In genomic region chr3:107384907-107385306, GRCh38 we compare ENCODE assay signal across 17 cellular contexts. TPM values are rescaled to one million over a fixed set of nuclear protein-coding genes. Genes with fewer than 3 reads are reported as not detected.
A peak's percentile ranks its signal among the peaks of the same experiment; 100 is the strongest.
DNase-seq lines count a peak whose midpoint lies in the region; ATAC-seq, FAIRE-seq and TF ChIP-seq lines count a peak whose summit lies in the region.
"Had no signal": no experiment of that assay in that cellular context is flagged by ENCODE, and none has a peak within 500 bp of the region (broad histone marks: within the 10 kb centered on the region; RNA-seq: fewer than 3 reads in every experiment).

No MANE protein-coding gene starts in this region.

- DNase-seq in A549 (ENCODE audit: low read depth in 1 of 2, low spot score in 1 of 2) (no peak), dorsolateral prefrontal cortex (no peak), inferior parietal cortex (ENCODE audit: extremely low spot score) (peak; percentile 80), iPS-NIHi7 (ENCODE audit: extremely low spot score) (no peak), HUDEP-2 (lab: John Stamatoyannopoulos, UW; ENCODE audit: unreplicated experiment in 76 of 76) (no peak), brain microvascular endothelial cell (no peak), KG1 (lab: John Stamatoyannopoulos, UW) (no peak)
- DNase-seq: Caco-2, DMS53, H7, NCI-H1417 treated with DMSO at 0.1 percent for 48 hours, NCI-H2081 treated with DMSO at 0.1 percent for 48 hours, NCI-H226 had no signal

- CTCF ChIA-PET in A549 (lab: Yijun Ruan, JAX) = interaction anchor here (0.6 to 1.1 kb wide), 2 partner anchors 44 to 495 kb away, joined by 3 to 5 read pairs; no protein-coding TSS in a partner anchor

- WGBS in A549 (ENCODE audit: missing lambda C conversion rate) = 4% methylated on average over 2 of the region's 2 CpGs
- 50% methylated on average over 1 of the region's 2 CpGs for WGBS in HUES64

- intact Hi-C loops in dorsolateral prefrontal cortex (cut with DNase I) = loop anchor here in 1 of 2 donors (5.0 kb wide), 1 partner anchor 32 kb away; no protein-coding TSS in a partner anchor

- no peaks in the 10 kb centered on the region for H3K9me3 ChIP-seq in A549
- H3K9me3 ChIP-seq in HUES64 (ENCODE audit: insufficient read depth, low read depth, low read length) = no peaks in the 10 kb centered on the region
- H3K9me3 ChIP-seq: Caco-2 had no signal

- H3K4me1 ChIP-seq in A549 = no peaks in the 10 kb centered on the region
- peaks cover 29% of the 10 kb centered on the region for H3K4me1 ChIP-seq in HUES64 (ENCODE audit: insufficient read depth, low read length)
- H3K4me1 ChIP-seq: Caco-2 had no signal

- no peak for TF ChIP-seq EP300 in A549 (IDR thresholded peaks at IDR 0.05)

- H3K27ac ChIP-seq in A549 (no peak overlapping the region), HUES64 (ENCODE audit: low read depth, low read length) (peak overlapping the region; percentile 63; the same call in 1 of the 2 replicates), dorsolateral prefrontal cortex (peak overlapping the region in 58 of 59 donors; percentile 50 to 99 (median 94)), brain microvascular endothelial cell (no peak overlapping the region)

- H3K9ac ChIP-seq in HUES64 (ENCODE audit: low read depth, low read length) = no peak overlapping the region

- TF ChIP-seq CTCF in A549 (IDR thresholded peaks at IDR 0.05) (no peak), dorsolateral prefrontal cortex (IDR thresholded peaks at IDR 0.05 in 54 of 56, conservative IDR thresholded peaks at IDR 0.05 in 2 of 56; ENCODE audit: low read depth in 1 of 56, partially characterized antibody in 56 of 56) (peak in 2 of 56 donors; percentile 9 to 30), brain microvascular endothelial cell (IDR thresholded peaks at IDR 0.05; ENCODE audit: low read depth, low read length, missing control alignments) (no peak)

- H3K36me3 ChIP-seq in HUES64 (ENCODE audit: insufficient read depth, low read length) (no peaks in the 10 kb centered on the region), brain microvascular endothelial cell (replicated peaks) (no peaks in the 10 kb centered on the region)

- H3K27me3 ChIP-seq in HUES64 (ENCODE audit: insufficient read depth, low read length) (no peaks in the 10 kb centered on the region), dorsolateral prefrontal cortex (no peaks in the 10 kb centered on the region), brain microvascular endothelial cell (replicated peaks) (no peaks in the 10 kb centered on the region)

- no peak overlapping the region for H3K4me3 ChIP-seq in A549
- no peak overlapping the region for H3K4me3 ChIP-seq in HUES64 (ENCODE audit: low read length)
- H3K4me3 ChIP-seq in dorsolateral prefrontal cortex = peak overlapping the region in 14 of 59 donors; percentile 2 to 33 (median 17)
- no peak overlapping the region for H3K4me3 ChIP-seq in brain microvascular endothelial cell (ENCODE audit: low read depth, low read length)

- no peak overlapping the region for H3K4me2 ChIP-seq in A549

- no peak for FAIRE-seq in A549 (lab: Jason Lieb, UNC)

- TF ChIP-seq RAD21 in A549 (conservative IDR thresholded peaks at IDR 0.05 in 1 of 2, IDR thresholded peaks at IDR 0.05 in 1 of 2) = no peak

- no peak for TF ChIP-seq POLR2A in A549 (IDR thresholded peaks at IDR 0.05; ENCODE audit: low read length)

- in situ Hi-C loops in brain microvascular endothelial cell (cut with HindIII; ENCODE audit: low pct_ligation_motif_present, low sequenced_read_pairs) = no loop called here

- POLR2A ChIA-PET in A549 (lab: Yijun Ruan, JAX) = no interaction called here

- ATAC-seq in A549 = no peak
- ATAC-seq: Right ventricle myocardium inferior had no signal

TF ChIP-seq in A549, 52 proteins besides CTCF, POLR2A, EP300 and RAD21:
- TF ChIP-seq HOXB13 (CRISPR knock-in tag; IDR thresholded peaks at IDR 0.05; ENCODE audit: low read depth) (no peak), PBX3 (IDR thresholded peaks at IDR 0.05) (no peak), CEBPB (IDR thresholded peaks at IDR 0.05) (no peak), RFX5 (IDR thresholded peaks at IDR 0.05) (no peak), NFE2L2 (conservative IDR thresholded peaks at IDR 0.05; ENCODE audit: low read length) (peak; percentile 54; the same call in 1 of the 2 replicates), CHD4 (IDR thresholded peaks at IDR 0.05; ENCODE audit: borderline replicate concordance) (no peak)

RNA-seq across cellular contexts. Expression of gene CCDC54, which starts 7.7 kb away (rescaled TPM):
- polyA plus RNA-seq in A549 (2011; rRNA removed) = not detected in 2 replicates
- not detected in 2 replicates for polyA plus RNA-seq in A549 (2012; cell fraction: cytosol; rRNA removed)
- not detected in 2 replicates for polyA plus RNA-seq in A549 (2012; cell fraction: nucleus; rRNA removed)
- not detected in 3 replicates for polyA plus RNA-seq in A549 (2017; fragmentation: RNase III; extraction: RNeasy Plus Mini Kit Qiagen cat#74134 plus additional on column Dnase treatment)
- not detected in 2 replicates for polyA minus RNA-seq in A549 (2011; rRNA and poly(A)+ RNA removed)
- polyA plus RNA-seq in HUES64 (2013, experiment 1 of 2) = not detected
- not detected for polyA plus RNA-seq in HUES64 (2013, experiment 2 of 2)
- total RNA-seq in dorsolateral prefrontal cortex = 1 to 10 TPM in 11 of 120 experiments, under 1 TPM in 54, not detected in 55; 0.26 to 2.7 (median 0.68) TPM
- total RNA-seq: A673, Caco-2, H7, Right ventricle myocardium inferior had no signal
- polyA plus RNA-seq: IgD-negative memory B cell had no signal

Comparison
In these comparisons a context has a peak if more than half of its experiments do, and no peak if none do; other contexts are left out.
1. H3K27ac ChIP-seq: peak in HUES64 (single experiment) and dorsolateral prefrontal cortex (58 of 59); none in A549 (0 of 2) and brain microvascular endothelial cell (single experiment).